In genomic region chr1:205286335-205286950, GRCh38 we compare ENCODE assay signal across 9 cellular contexts. TPM values are rescaled to one million over a fixed set of nuclear protein-coding genes. Genes with fewer than 3 reads are reported as not detected.
A peak's percentile ranks its signal among the peaks of the same experiment; 100 is the strongest.
DNase-seq lines count a peak whose midpoint lies in the region; ATAC-seq and TF ChIP-seq lines count a peak whose summit lies in the region.
"Had no signal": no experiment of that assay in that cellular context is flagged by ENCODE, and none has a peak within 500 bp of the region (broad histone marks: within the 10 kb centered on the region; RNA-seq: fewer than 3 reads in every experiment).

No MANE protein-coding gene starts in this region.

- H3K27ac ChIP-seq in thyroid gland (peak overlapping the region; percentile 82 to 88 (median 86)), heart right ventricle (peak overlapping the region in 1 of 10 donors; percentile 87)

- peak; percentile 59 for DNase-seq in GM13977 (ENCODE audit: low spot score)
- DNase-seq in activated CD4-positive, alpha-beta T cell treated with anti-CD3 and anti-CD28 coated beads, Interleukin-2, amount 50 U/mL, for 48 hours, result peak; percentile 78 to 84
- peak; percentile 41 for DNase-seq in fibroblast of peridontal ligament (ENCODE audit: extremely low read depth)
- DNase-seq in thyroid gland, result no peak
- no peak for DNase-seq in heart right ventricle
- no peak for DNase-seq in NCI-H345 (lab: John Stamatoyannopoulos, UW)
- DNase-seq in pons (ENCODE audit: low spot score), result no peak

- TF ChIP-seq CTCF in GM13977 (IDR thresholded peaks at IDR 0.05; ENCODE audit: extremely low read depth, insufficient read depth, missing control alignments) (no peak), thyroid gland (IDR thresholded peaks at IDR 0.05) (no peak), heart right ventricle (IDR thresholded peaks at IDR 0.05) (no peak)

- H3K4me3 ChIP-seq in thyroid gland (replicated peaks in 1 of 3), result no peak overlapping the region
- peak overlapping the region in 1 of 10 donors; percentile 8 for H3K4me3 ChIP-seq in heart right ventricle
- H3K4me3 ChIP-seq: left lung had no signal

- H3K27me3 ChIP-seq in thyroid gland (no peaks in the 10 kb centered on the region), heart right ventricle (no peaks in the 10 kb centered on the region)
- H3K27me3 ChIP-seq: left lung had no signal

- no peaks in the 10 kb centered on the region for H3K9me3 ChIP-seq in thyroid gland
- H3K9me3 ChIP-seq in heart right ventricle, result no peaks in the 10 kb centered on the region
- H3K9me3 ChIP-seq: left lung had no signal

- in situ Hi-C loops in GM13977 (cut with MboI; ENCODE audit: low pct_unique_long_range_greater_than_20kb, low sequenced_read_pairs, unreplicated experiment), result no loop called here

- intact Hi-C loops in thyroid gland (cut with DNase I), result no loop called here
- intact Hi-C loops in heart right ventricle (cut with DNase I), result no loop called here

- peak in 1 of 2 donors; percentile 16 for TF ChIP-seq POLR2A in thyroid gland (IDR thresholded peaks at IDR 0.05)

- H3K36me3 ChIP-seq in thyroid gland (no peaks in the 10 kb centered on the region), heart right ventricle (no peaks in the 10 kb centered on the region)
- H3K36me3 ChIP-seq: left lung had no signal

- ATAC-seq in HG03565 (IDR thresholded peaks at IDR 0.05; ENCODE audit: unreplicated experiment) (peak; percentile 22), heart right ventricle (no peak)

- WGBS in thyroid gland, 2 donors, result 91 to 92% methylated on average over 9 of the region's 9 CpGs
- WGBS in heart right ventricle, 2 donors, result 92 to 96% methylated on average over 9 of the region's 9 CpGs

- H3K4me1 ChIP-seq in thyroid gland (peaks cover 36 to 69% of the 10 kb centered on the region in 2 donors), heart right ventricle (peaks cover 5 to 62% (median 22%) of the 10 kb centered on the region in 9 donors)

RNA-seq across cellular contexts. Expression of gene NUAK2, which starts 35.1 kb away (rescaled TPM):
- total RNA-seq in thyroid gland, result 10 to 100 TPM; 16.8 to 41.0 (median 26.8) TPM
- 1 to 10 TPM in 2 of 10 donors, under 1 TPM in 8; 0.25 to 3.1 (median 0.56) TPM for total RNA-seq in heart right ventricle
- under 1 TPM; 0.29 to 0.45 TPM for polyA plus RNA-seq in heart right ventricle

RNA-seq across cellular contexts. Expression of gene TMCC2, which starts 58.7 kb away (rescaled TPM):
- total RNA-seq in thyroid gland (1 to 10 TPM; 2.3 to 3.6 (median 3.1) TPM), heart right ventricle (1 to 10 TPM in 9 of 10 donors, under 1 TPM in 1; 0.62 to 2.6 (median 1.8) TPM)
- 1 to 10 TPM; 1.1 to 1.8 TPM for polyA plus RNA-seq in heart right ventricle

Comparison
In these comparisons a context has a peak if more than half of its experiments do, and no peak if none do; other contexts are left out.
1. DNase-seq: peak in GM13977 (single experiment), activated CD4-positive, alpha-beta T cell treated with anti-CD3 and anti-CD28 coated beads, Interleukin-2, amount 50 U/mL, for 48 hours (2 of 2) and fibroblast of peridontal ligament (single experiment); none in thyroid gland (0 of 2), heart right ventricle (0 of 2), NCI-H345 (single experiment) and pons (single experiment).
2. RNA of gene NUAK2, which starts 35.1 kb away (total RNA-seq): 16.8 to 41.0 TPM in thyroid gland; 0.25 to 3.1 TPM in heart right ventricle; every median in the first group is over 4 times any median in the second.